8 cellular contexts compared by ENCODE assay signal in the genomic region with DNA sequence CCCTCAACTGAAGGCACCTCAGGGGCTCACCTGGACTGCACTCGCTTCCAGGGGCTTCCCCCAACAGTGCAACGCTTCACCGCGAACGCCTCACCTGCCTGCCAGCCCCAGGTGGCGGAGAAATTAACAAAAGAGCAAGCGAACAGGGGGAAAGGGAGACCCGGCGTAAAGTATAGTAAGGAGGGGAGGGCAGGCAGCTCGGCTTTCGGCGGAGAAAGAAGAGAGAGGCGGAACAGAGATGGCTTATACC. TPM values are rescaled to one million over a fixed set of nuclear protein-coding genes. Genes with fewer than 3 reads are reported as not detected.
DNase-seq lines count a peak whose midpoint lies in the region; ATAC-seq and TF ChIP-seq lines count a peak whose summit lies in the region.

No MANE protein-coding gene starts in this region.

- H3K27ac ChIP-seq in Peyer's patch (peak overlapping the region; percentile 81 to 95 (median 88)), duodenal mucosa (ENCODE audit: low read depth, low read length) (peak overlapping the region; percentile 65)

- peaks cover 56% of the 10 kb centered on the region for H3K4me1 Mint-ChIP-seq in nephron progenitor cell

- H3K4me3 ChIP-seq in AG09309 (ENCODE audit: control insufficient read depth, low read depth, low read length) (peak overlapping the region; percentile 98), Peyer's patch (peak overlapping the region; percentile 53 to 75 (median 64)), duodenal mucosa (ENCODE audit: low read depth in 1 of 2, low read length in 2 of 2) (peak overlapping the region; percentile 84 to 95)

- no peaks in the 10 kb centered on the region for H3K36me3 ChIP-seq in Peyer's patch
- H3K36me3 ChIP-seq in duodenal mucosa (ENCODE audit: control insufficient read depth in 1 of 2, insufficient read depth in 2 of 2, low read length in 2 of 2): no peaks in the 10 kb centered on the region

- peak overlapping the region; percentile 88 to 91 for H3K9ac ChIP-seq in duodenal mucosa (ENCODE audit: low read depth in 1 of 2, low read length in 2 of 2)

- H3K9me3 ChIP-seq in Peyer's patch (no peaks in the 10 kb centered on the region), duodenal mucosa (ENCODE audit: control insufficient read depth in 1 of 2, low read length in 2 of 2) (no peaks in the 10 kb centered on the region)

- ATAC-seq in GM21447 (IDR thresholded peaks at IDR 0.05; ENCODE audit: unreplicated experiment): peak; percentile 14
- no peak for ATAC-seq in GM18520 (IDR thresholded peaks at IDR 0.05; ENCODE audit: unreplicated experiment)

- peaks cover 36% of the 10 kb centered on the region for H3K27me3 Mint-ChIP-seq in nephron progenitor cell (ENCODE audit: low read depth, poor library complexity)

- H3K4me1 ChIP-seq in Peyer's patch: peaks cover 0 to 26% (median 0%) of the 10 kb centered on the region in 4 donors
- peaks cover 25 to 34% of the 10 kb centered on the region in 2 donors for H3K4me1 ChIP-seq in duodenal mucosa (ENCODE audit: control insufficient read depth in 1 of 2, insufficient read depth in 2 of 2, low read length in 2 of 2)

- no peaks in the 10 kb centered on the region for H3K9me3 Mint-ChIP-seq in nephron progenitor cell

- no peak for TF ChIP-seq CTCF in AG09309 (IDR thresholded peaks at IDR 0.05; ENCODE audit: control insufficient read depth, insufficient read depth, low read depth, low read length, missing control alignments)
- TF ChIP-seq CTCF in Peyer's patch (IDR thresholded peaks at IDR 0.05): no peak
- TF ChIP-seq CTCF in nephron progenitor cell (IDR thresholded peaks at IDR 0.05): no peak

- peak overlapping the region; percentile 93 for H3K27ac Mint-ChIP-seq in nephron progenitor cell

- H3K4me3 Mint-ChIP-seq in nephron progenitor cell: peak overlapping the region; percentile 99

- TF ChIP-seq POLR2A in Peyer's patch (IDR thresholded peaks at IDR 0.05): no peak

- H3K27me3 ChIP-seq in Peyer's patch: no peaks in the 10 kb centered on the region
- H3K27me3 ChIP-seq in duodenal mucosa (ENCODE audit: control insufficient read depth in 1 of 2, insufficient read depth in 2 of 2, low read length in 2 of 2): no peaks in the 10 kb centered on the region

- DNase-seq in AG09309 (ENCODE audit: low read depth) (no peak), Peyer's patch (no peak), nephron progenitor cell (no peak), NCI-H82 treated with DMSO at 0.1 percent for 48 hours (lab: John Stamatoyannopoulos, UW; ENCODE audit: unreplicated experiment) (no peak), NCI-H526 treated with DMSO at 0.1 percent for 48 hours (lab: John Stamatoyannopoulos, UW) (no peak)

- H3K36me3 Mint-ChIP-seq in nephron progenitor cell (ENCODE audit: low read depth): no peaks in the 10 kb centered on the region

RNA-seq across cellular contexts. Expression of gene MB21D2, which starts 0.5 kb away (rescaled TPM):
- total RNA-seq in Peyer's patch: 10 to 100 TPM in 2 of 4 donors, 1 to 10 TPM in 2; 6.6 to 16.6 (median 13.0) TPM
